Comparison of ENCODE assay signal across 1 cellular context in the genomic region with DNA sequence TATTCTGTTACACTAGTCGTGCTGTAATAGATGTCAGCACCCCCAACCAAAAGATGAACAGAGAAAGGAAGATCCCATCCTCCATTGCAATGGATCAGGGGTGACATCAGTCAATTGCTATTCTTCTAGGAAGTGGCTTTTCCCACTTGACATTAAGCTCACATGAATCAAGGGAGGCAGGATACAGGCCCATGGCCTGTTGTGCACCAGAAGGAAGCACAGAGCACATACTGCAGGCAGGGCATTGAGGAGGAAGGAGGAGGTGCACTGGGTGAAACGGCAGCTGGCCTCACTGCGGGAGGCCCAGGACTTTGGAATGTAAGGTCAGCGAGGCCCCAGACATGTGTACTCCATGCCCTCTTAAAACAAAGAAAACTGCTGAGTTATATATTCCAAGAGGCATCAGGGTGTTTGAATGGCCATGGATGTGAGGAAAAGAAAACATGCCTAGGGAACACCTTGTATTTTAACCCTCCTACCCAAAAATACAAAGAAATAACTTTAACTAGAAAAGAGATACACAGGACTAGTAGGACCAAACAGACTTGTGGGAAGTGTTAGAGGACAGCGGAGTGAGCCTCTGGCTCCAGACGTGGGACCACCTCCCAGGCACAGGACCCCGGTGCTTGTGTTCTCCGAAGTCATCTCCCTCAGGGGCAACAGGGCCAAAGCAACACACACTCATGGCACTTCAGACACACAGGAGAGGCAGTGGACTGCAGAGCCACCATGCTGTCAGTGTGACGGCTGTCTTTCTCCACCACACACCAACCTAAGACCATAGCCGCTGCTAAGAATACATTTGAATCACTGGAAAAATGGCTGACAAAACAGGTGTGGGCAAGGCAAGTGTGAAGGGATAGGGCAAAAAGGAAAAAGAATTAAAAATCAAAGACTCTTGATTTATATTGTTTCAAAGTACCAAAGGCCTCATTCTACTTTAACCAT.
A peak's percentile ranks its signal among the peaks of the same experiment; 100 is the strongest.
TF ChIP-seq lines count a peak whose summit lies in the region.

No MANE protein-coding gene starts in this region.

TF ChIP-seq in HepG2, 621 proteins besides CTCF, POLR2A, EP300 and RAD21 (continued from another document and continues in another):
- TF ChIP-seq HNF4G (IDR thresholded peaks at IDR 0.05; ENCODE audit: borderline replicate concordance, low read depth, low read length): peak; percentile 85
- no peak for TF ChIP-seq HNF4G (CRISPR knock-in tag; IDR thresholded peaks at IDR 0.05; ENCODE audit: borderline replicate concordance, low read depth)
- no peak for TF ChIP-seq ZNF674 (CRISPR knock-in tag; IDR thresholded peaks at IDR 0.05; ENCODE audit: low read depth)
- TF ChIP-seq ZFP37 (CRISPR knock-in tag; IDR thresholded peaks at IDR 0.05; ENCODE audit: borderline replicate concordance): no peak
- TF ChIP-seq, protein P1, sequence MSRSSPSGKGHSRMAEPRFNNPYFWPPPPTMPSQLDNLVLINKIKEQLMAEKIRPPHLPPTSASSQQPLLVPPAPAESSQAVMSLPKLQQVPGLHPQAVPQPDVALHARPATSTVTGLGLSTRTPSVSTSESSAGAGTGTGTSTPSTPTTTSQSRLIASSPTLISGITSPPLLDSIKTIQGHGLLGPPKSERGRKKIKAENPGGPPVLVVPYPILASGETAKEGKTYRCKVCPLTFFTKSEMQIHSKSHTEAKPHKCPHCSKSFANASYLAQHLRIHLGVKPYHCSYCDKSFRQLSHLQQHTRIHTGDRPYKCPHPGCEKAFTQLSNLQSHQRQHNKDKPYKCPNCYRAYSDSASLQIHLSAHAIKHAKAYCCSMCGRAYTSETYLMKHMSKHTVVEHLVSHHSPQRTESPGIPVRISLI (CRISPR knock-in tag; IDR thresholded peaks at IDR 0.05; ENCODE audit: borderline replicate concordance): no peak
- TF ChIP-seq NFIC (IDR thresholded peaks at IDR 0.05; ENCODE audit: low read length): no peak
- no peak for TF ChIP-seq ZNF225 (CRISPR knock-in tag; IDR thresholded peaks at IDR 0.05)
- TF ChIP-seq TBX3 (IDR thresholded peaks at IDR 0.05; ENCODE audit: borderline replicate concordance): no peak
- TF ChIP-seq, protein P2, sequence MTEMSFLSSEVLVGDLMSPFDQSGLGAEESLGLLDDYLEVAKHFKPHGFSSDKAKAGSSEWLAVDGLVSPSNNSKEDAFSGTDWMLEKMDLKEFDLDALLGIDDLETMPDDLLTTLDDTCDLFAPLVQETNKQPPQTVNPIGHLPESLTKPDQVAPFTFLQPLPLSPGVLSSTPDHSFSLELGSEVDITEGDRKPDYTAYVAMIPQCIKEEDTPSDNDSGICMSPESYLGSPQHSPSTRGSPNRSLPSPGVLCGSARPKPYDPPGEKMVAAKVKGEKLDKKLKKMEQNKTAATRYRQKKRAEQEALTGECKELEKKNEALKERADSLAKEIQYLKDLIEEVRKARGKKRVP (CRISPR knock-in tag; IDR thresholded peaks at IDR 0.05): no peak
- TF ChIP-seq, protein P3, sequence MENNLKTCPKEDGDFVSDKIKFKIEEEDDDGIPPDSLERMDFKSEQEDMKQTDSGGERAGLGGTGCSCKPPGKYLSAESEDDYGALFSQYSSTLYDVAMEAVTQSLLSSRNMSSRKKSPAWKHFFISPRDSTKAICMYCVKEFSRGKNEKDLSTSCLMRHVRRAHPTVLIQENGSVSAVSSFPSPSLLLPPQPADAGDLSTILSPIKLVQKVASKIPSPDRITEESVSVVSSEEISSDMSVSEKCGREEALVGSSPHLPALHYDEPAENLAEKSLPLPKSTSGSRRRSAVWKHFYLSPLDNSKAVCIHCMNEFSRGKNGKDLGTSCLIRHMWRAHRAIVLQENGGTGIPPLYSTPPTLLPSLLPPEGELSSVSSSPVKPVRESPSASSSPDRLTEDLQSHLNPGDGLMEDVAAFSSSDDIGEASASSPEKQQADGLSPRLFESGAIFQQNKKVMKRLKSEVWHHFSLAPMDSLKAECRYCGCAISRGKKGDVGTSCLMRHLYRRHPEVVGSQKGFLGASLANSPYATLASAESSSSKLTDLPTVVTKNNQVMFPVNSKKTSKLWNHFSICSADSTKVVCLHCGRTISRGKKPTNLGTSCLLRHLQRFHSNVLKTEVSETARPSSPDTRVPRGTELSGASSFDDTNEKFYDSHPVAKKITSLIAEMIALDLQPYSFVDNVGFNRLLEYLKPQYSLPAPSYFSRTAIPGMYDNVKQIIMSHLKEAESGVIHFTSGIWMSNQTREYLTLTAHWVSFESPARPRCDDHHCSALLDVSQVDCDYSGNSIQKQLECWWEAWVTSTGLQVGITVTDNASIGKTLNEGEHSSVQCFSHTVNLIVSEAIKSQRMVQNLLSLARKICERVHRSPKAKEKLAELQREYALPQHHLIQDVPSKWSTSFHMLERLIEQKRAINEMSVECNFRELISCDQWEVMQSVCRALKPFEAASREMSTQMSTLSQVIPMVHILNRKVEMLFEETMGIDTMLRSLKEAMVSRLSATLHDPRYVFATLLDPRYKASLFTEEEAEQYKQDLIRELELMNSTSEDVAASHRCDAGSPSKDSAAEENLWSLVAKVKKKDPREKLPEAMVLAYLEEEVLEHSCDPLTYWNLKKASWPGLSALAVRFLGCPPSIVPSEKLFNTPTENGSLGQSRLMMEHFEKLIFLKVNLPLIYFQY (CRISPR knock-in tag; IDR thresholded peaks at IDR 0.05; ENCODE audit: borderline replicate concordance): no peak
- no peak for TF ChIP-seq ZNF737 (CRISPR knock-in tag; IDR thresholded peaks at IDR 0.05; ENCODE audit: borderline replicate concordance)
- TF ChIP-seq ZNF83 (CRISPR knock-in tag; IDR thresholded peaks at IDR 0.05; ENCODE audit: borderline replicate concordance): no peak
- TF ChIP-seq, protein P4, sequence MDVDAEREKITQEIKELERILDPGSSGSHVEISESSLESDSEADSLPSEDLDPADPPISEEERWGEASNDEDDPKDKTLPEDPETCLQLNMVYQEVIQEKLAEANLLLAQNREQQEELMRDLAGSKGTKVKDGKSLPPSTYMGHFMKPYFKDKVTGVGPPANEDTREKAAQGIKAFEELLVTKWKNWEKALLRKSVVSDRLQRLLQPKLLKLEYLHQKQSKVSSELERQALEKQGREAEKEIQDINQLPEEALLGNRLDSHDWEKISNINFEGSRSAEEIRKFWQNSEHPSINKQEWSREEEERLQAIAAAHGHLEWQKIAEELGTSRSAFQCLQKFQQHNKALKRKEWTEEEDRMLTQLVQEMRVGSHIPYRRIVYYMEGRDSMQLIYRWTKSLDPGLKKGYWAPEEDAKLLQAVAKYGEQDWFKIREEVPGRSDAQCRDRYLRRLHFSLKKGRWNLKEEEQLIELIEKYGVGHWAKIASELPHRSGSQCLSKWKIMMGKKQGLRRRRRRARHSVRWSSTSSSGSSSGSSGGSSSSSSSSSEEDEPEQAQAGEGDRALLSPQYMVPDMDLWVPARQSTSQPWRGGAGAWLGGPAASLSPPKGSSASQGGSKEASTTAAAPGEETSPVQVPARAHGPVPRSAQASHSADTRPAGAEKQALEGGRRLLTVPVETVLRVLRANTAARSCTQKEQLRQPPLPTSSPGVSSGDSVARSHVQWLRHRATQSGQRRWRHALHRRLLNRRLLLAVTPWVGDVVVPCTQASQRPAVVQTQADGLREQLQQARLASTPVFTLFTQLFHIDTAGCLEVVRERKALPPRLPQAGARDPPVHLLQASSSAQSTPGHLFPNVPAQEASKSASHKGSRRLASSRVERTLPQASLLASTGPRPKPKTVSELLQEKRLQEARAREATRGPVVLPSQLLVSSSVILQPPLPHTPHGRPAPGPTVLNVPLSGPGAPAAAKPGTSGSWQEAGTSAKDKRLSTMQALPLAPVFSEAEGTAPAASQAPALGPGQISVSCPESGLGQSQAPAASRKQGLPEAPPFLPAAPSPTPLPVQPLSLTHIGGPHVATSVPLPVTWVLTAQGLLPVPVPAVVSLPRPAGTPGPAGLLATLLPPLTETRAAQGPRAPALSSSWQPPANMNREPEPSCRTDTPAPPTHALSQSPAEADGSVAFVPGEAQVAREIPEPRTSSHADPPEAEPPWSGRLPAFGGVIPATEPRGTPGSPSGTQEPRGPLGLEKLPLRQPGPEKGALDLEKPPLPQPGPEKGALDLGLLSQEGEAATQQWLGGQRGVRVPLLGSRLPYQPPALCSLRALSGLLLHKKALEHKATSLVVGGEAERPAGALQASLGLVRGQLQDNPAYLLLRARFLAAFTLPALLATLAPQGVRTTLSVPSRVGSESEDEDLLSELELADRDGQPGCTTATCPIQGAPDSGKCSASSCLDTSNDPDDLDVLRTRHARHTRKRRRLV (CRISPR knock-in tag; IDR thresholded peaks at IDR 0.05): no peak
- no peak for TF ChIP-seq ZNF616 (CRISPR knock-in tag; IDR thresholded peaks at IDR 0.05; ENCODE audit: low read depth)
- TF ChIP-seq, protein P5, sequence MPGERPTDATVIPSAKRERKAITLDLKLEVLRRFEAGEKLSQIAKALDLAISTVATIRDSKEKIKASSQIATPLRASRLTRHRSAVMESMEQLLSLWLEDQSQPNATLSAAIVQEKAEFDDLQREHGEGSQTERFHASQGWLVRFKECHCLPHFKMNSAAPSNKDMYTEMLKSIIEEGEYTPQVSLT (CRISPR knock-in tag; IDR thresholded peaks at IDR 0.05; ENCODE audit: borderline replicate concordance, low read depth): no peak
- no peak for TF ChIP-seq SMC3 (IDR thresholded peaks at IDR 0.05; ENCODE audit: low read length)
- no peak for TF ChIP-seq ZNF224 (CRISPR knock-in tag; IDR thresholded peaks at IDR 0.05)
- TF ChIP-seq ZNF136 (CRISPR knock-in tag; IDR thresholded peaks at IDR 0.05; ENCODE audit: low read depth): no peak
- no peak for TF ChIP-seq ZNF30 (CRISPR knock-in tag; IDR thresholded peaks at IDR 0.05)
- peak; percentile 80 for TF ChIP-seq SKI (IDR thresholded peaks at IDR 0.05; ENCODE audit: partially characterized antibody)
- TF ChIP-seq FOXA1 (IDR thresholded peaks at IDR 0.05): no peak
- peak; percentile 56 for TF ChIP-seq FOXA1 (CRISPR knock-in tag; IDR thresholded peaks at IDR 0.05)
- TF ChIP-seq KDM6A (CRISPR knock-in tag; IDR thresholded peaks at IDR 0.05; ENCODE audit: low read depth): peak; percentile 76
- peak; percentile 57; the same call in 1 of the 2 replicates for TF ChIP-seq YEATS2 (CRISPR knock-in tag; IDR thresholded peaks at IDR 0.05; ENCODE audit: borderline replicate concordance)
- TF ChIP-seq FOXO1 (CRISPR knock-in tag; IDR thresholded peaks at IDR 0.05): peak; percentile 77
- no peak for TF ChIP-seq SSRP1 (CRISPR knock-in tag; IDR thresholded peaks at IDR 0.05)
- TF ChIP-seq, protein P6, sequence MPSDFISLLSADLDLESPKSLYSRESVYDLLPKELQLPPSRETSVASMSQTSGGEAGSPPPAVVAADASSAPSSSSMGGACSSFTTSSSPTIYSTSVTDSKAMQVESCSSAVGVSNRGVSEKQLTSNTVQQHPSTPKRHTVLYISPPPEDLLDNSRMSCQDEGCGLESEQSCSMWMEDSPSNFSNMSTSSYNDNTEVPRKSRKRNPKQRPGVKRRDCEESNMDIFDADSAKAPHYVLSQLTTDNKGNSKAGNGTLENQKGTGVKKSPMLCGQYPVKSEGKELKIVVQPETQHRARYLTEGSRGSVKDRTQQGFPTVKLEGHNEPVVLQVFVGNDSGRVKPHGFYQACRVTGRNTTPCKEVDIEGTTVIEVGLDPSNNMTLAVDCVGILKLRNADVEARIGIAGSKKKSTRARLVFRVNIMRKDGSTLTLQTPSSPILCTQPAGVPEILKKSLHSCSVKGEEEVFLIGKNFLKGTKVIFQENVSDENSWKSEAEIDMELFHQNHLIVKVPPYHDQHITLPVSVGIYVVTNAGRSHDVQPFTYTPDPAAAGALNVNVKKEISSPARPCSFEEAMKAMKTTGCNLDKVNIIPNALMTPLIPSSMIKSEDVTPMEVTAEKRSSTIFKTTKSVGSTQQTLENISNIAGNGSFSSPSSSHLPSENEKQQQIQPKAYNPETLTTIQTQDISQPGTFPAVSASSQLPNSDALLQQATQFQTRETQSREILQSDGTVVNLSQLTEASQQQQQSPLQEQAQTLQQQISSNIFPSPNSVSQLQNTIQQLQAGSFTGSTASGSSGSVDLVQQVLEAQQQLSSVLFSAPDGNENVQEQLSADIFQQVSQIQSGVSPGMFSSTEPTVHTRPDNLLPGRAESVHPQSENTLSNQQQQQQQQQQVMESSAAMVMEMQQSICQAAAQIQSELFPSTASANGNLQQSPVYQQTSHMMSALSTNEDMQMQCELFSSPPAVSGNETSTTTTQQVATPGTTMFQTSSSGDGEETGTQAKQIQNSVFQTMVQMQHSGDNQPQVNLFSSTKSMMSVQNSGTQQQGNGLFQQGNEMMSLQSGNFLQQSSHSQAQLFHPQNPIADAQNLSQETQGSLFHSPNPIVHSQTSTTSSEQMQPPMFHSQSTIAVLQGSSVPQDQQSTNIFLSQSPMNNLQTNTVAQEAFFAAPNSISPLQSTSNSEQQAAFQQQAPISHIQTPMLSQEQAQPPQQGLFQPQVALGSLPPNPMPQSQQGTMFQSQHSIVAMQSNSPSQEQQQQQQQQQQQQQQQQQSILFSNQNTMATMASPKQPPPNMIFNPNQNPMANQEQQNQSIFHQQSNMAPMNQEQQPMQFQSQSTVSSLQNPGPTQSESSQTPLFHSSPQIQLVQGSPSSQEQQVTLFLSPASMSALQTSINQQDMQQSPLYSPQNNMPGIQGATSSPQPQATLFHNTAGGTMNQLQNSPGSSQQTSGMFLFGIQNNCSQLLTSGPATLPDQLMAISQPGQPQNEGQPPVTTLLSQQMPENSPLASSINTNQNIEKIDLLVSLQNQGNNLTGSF (CRISPR knock-in tag; IDR thresholded peaks at IDR 0.05): no peak
- no peak for TF ChIP-seq NFE2L2 (IDR thresholded peaks at IDR 0.05; ENCODE audit: low read length)
- TF ChIP-seq, protein P7, sequence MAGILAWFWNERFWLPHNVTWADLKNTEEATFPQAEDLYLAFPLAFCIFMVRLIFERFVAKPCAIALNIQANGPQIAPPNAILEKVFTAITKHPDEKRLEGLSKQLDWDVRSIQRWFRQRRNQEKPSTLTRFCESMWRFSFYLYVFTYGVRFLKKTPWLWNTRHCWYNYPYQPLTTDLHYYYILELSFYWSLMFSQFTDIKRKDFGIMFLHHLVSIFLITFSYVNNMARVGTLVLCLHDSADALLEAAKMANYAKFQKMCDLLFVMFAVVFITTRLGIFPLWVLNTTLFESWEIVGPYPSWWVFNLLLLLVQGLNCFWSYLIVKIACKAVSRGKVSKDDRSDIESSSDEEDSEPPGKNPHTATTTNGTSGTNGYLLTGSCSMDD (CRISPR knock-in tag; IDR thresholded peaks at IDR 0.05): no peak
- no peak for TF ChIP-seq KAT7 (CRISPR knock-in tag; IDR thresholded peaks at IDR 0.05; ENCODE audit: borderline replicate concordance)
- no peak for TF ChIP-seq MBNL3 (CRISPR knock-in tag; conservative IDR thresholded peaks at IDR 0.05)
- no peak for TF ChIP-seq JDP2 (CRISPR knock-in tag; IDR thresholded peaks at IDR 0.05; ENCODE audit: borderline replicate concordance)
- peak; percentile 85 for TF ChIP-seq HOXA3 (CRISPR knock-in tag; IDR thresholded peaks at IDR 0.05)
- TF ChIP-seq ZNF121 (CRISPR knock-in tag; IDR thresholded peaks at IDR 0.05): no peak
- peak; percentile 50; the same call in 1 of the 2 replicates for TF ChIP-seq ZNF772 (CRISPR knock-in tag; IDR thresholded peaks at IDR 0.05)
